ENCODE assay signal across 9 cellular contexts in the genomic region with DNA sequence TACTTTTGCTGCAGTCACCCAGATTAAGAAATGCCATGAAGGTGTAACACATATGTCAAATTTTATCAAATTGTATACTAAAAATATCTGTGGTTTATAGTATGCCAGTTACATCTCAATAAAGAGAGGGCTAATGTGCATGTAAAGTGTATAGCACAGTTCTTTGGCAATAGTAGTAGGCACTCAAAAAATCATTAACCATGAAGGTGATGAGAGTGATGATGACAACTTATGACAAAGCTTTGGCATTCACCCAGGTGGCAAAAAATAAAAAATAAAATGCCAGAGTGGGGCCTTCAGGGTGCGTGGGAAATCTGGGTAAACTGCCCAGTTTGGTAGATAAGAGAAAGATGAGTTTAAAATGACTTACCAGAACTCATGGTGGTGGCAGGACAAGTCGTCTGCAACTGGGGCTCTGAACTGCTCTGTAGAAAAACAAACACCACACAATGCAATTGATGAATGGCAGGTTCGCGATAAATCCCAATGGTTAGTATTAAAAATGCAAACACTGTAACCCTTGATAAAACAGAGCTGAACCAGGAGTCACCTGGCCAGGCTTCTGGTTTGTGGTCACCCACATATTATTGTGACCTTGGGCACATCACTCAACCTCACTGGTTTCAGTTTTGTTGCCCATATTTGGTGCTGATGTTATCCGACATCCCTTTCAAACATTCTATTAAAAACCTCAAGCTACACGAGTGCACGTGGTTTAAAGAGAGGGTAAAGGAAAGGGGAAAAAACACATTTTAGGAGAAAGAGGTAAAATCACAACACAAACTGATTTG.
DNase-seq lines count a peak whose midpoint lies in the region; ATAC-seq and TF ChIP-seq lines count a peak whose summit lies in the region.
"Had no signal": no experiment of that assay in that cellular context is flagged by ENCODE, and none has a peak within 500 bp of the region (broad histone marks: within the 10 kb centered on the region; RNA-seq: fewer than 3 reads in every experiment).

No MANE protein-coding gene starts in this region.

- no peak for TF ChIP-seq CTCF in ovary (IDR thresholded peaks at IDR 0.05)

- DNase-seq in glomerular visceral epithelial cell (ENCODE audit: extremely low spot score) (peak; percentile 47), NCI-H524 treated with DMSO at 0.1 percent for 48 hours (lab: John Stamatoyannopoulos, UW) (no peak), islet precursor cell (no peak), ovary (no peak)
- no peak for DNase-seq in stimulated activated CD4-positive, alpha-beta T cell treated with anti-CD3 and anti-CD28 coated beads, Interleukin-2, amount 100 ng/mL, for 48 hours
- DNase-seq: posterior cingulate gyrus had no signal

- 66 to 71% (median 66%) methylated on average over 7 of the region's 7 CpGs for WGBS in ovary, 3 donors

- no peaks in the 10 kb centered on the region for H3K9me3 ChIP-seq in ovary

- H3K27me3 ChIP-seq in ovary: no peaks in the 10 kb centered on the region

- no peak overlapping the region for H3K27ac ChIP-seq in ovary

- no peak for TF ChIP-seq POLR2A in ovary (IDR thresholded peaks at IDR 0.05)

- no peak overlapping the region for H3K4me3 ChIP-seq in ovary

- intact Hi-C loops in ovary (cut with DNase I): loop anchor here in 1 of 4 donors (10.0 kb wide), 1 partner anchor 66 kb away; no protein-coding TSS in a partner anchor

- ATAC-seq in GM18511 (IDR thresholded peaks at IDR 0.05; ENCODE audit: unreplicated experiment) (peak; percentile 90), GM21526 (IDR thresholded peaks at IDR 0.05; ENCODE audit: low FRiP score, unreplicated experiment) (peak; percentile 88), HG03520 (IDR thresholded peaks at IDR 0.05; ENCODE audit: unreplicated experiment) (peak; percentile 79)

- H3K36me3 ChIP-seq in ovary: no peaks in the 10 kb centered on the region

- peaks cover 6% of the 10 kb centered on the region for H3K4me1 ChIP-seq in ovary (ENCODE audit: insufficient read depth)

- TF ChIP-seq EP300 in ovary (IDR thresholded peaks at IDR 0.05): no peak
